In genomic region chr3:185584681-185585080, GRCh38 we compare ENCODE assay signal across 14 cellular contexts. TPM values are rescaled to one million over a fixed set of nuclear protein-coding genes. Genes with fewer than 3 reads are reported as not detected.
A peak's percentile ranks its signal among the peaks of the same experiment; 100 is the strongest.
DNase-seq lines count a peak whose midpoint lies in the region; ATAC-seq and TF ChIP-seq lines count a peak whose summit lies in the region.
"Had no signal": no experiment of that assay in that cellular context is flagged by ENCODE, and none has a peak within 500 bp of the region (broad histone marks: within the 10 kb centered on the region; RNA-seq: fewer than 3 reads in every experiment).

No MANE protein-coding gene starts in this region.

- peaks cover 30% of the 10 kb centered on the region for H3K79me2 ChIP-seq in KMS-11 (ENCODE audit: insufficient read depth, low read depth)
- peaks cover 27% of the 10 kb centered on the region for H3K79me2 ChIP-seq in OCI-LY7 (ENCODE audit: insufficient read depth, low read depth, low read length)

- peak overlapping the region; percentile 89 for H3K27ac Mint-ChIP-seq in Calu3 (ENCODE audit: unreplicated experiment)
- peak overlapping the region in 1 of 2 donors; percentile 68 for H3K27ac Mint-ChIP-seq in natural killer cell treated with Interleukin-12 subunit alpha and Interleukin-12 subunit beta and Interleukin-15 and Interleukin-18, amount 100 ng/mL, for 72 hours

- peak overlapping the region; percentile 89; the same call in 1 of the 2 replicates for H2AFZ ChIP-seq in KMS-11 (ENCODE audit: low read depth)
- H2AFZ ChIP-seq in OCI-LY7 (ENCODE audit: low read length): no peak overlapping the region

- intact Hi-C loops in Calu3 (cut with micrococcal nuclease; ENCODE audit: unreplicated experiment) (no loop called here), OCI-LY7 (cut with micrococcal nuclease; ENCODE audit: unreplicated experiment) (no loop called here)

- H3K27ac ChIP-seq in KMS-11: no peak overlapping the region
- H3K27ac ChIP-seq in duodenal mucosa (ENCODE audit: low read depth, low read length): peak overlapping the region; percentile 91
- no peak overlapping the region for H3K27ac ChIP-seq in OCI-LY7 (ENCODE audit: low read depth, low read length, poor library complexity, severe bottlenecking)

- H3K36me3 Mint-ChIP-seq in Calu3 (ENCODE audit: insufficient read depth, unreplicated experiment): peaks cover 37% of the 10 kb centered on the region
- H3K36me3 Mint-ChIP-seq in natural killer cell treated with Interleukin-12 subunit alpha and Interleukin-12 subunit beta and Interleukin-15 and Interleukin-18, amount 100 ng/mL, for 72 hours: no peaks in the 10 kb centered on the region

- ATAC-seq in natural killer cell treated with Interleukin-12 subunit alpha and Interleukin-12 subunit beta and Interleukin-15 and Interleukin-18, amount 100 ng/mL, for 72 hours: no peak
- ATAC-seq: sciatic nerve had no signal

- H3K4me3 ChIP-seq in KMS-11 (IDR thresholded peaks at IDR 0.05; ENCODE audit: insufficient read depth, low read depth, low read length) (no peak overlapping the region), duodenal mucosa (ENCODE audit: low read depth in 1 of 2, low read length in 2 of 2) (no peak overlapping the region), OCI-LY7 (ENCODE audit: low read depth, low read length, poor library complexity, severe bottlenecking) (no peak overlapping the region)

- H3K4me1 ChIP-seq in KMS-11 (ENCODE audit: low read depth, poor library complexity, severe bottlenecking): peaks cover 16% of the 10 kb centered on the region
- H3K4me1 ChIP-seq in duodenal mucosa (ENCODE audit: control insufficient read depth in 1 of 2, insufficient read depth in 2 of 2, low read length in 2 of 2): peaks cover 23% of the 10 kb centered on the region in 2 donors
- H3K4me1 ChIP-seq in OCI-LY7 (ENCODE audit: insufficient read depth, low read length, poor library complexity, severe bottlenecking): peaks cover 28% of the 10 kb centered on the region

- DNase-seq in Calu3 (no peak), nucleus accumbens (lab: John Stamatoyannopoulos, UW) (no peak), OCI-LY7 (ENCODE audit: low spot score) (no peak), anterior cingulate cortex (lab: John Stamatoyannopoulos, UW) (no peak)
- DNase-seq in natural killer cell treated with Interleukin-12 subunit alpha and Interleukin-12 subunit beta and Interleukin-15 and Interleukin-18, amount 100 ng/mL, for 72 hours (ENCODE audit: low spot score): no peak
- DNase-seq: dorsolateral prefrontal cortex, GF-D8, kidney glomerular epithelial cell, NCI-H1092 treated with DMSO at 0.1 percent for 48 hours, NCI-H446 had no signal

- H3K36me3 ChIP-seq in KMS-11 (ENCODE audit: insufficient read depth) (no peaks in the 10 kb centered on the region), duodenal mucosa (ENCODE audit: control insufficient read depth in 1 of 2, insufficient read depth in 2 of 2, low read length in 2 of 2) (no peaks in the 10 kb centered on the region), OCI-LY7 (ENCODE audit: insufficient read depth, low read length) (no peaks in the 10 kb centered on the region)
- H3K36me3 ChIP-seq: ascending aorta had no signal

- H4K20me1 ChIP-seq in KMS-11 (ENCODE audit: insufficient read depth) (no peaks in the 10 kb centered on the region), OCI-LY7 (ENCODE audit: insufficient read depth, low read length) (peaks cover 4% of the 10 kb centered on the region; the same call in 1 of the 2 replicates)

- no peak overlapping the region for H3K9ac ChIP-seq in KMS-11
- no peak overlapping the region for H3K9ac ChIP-seq in duodenal mucosa (ENCODE audit: low read depth in 1 of 2, low read length in 2 of 2)

- H3K27me3 Mint-ChIP-seq in Calu3 (ENCODE audit: unreplicated experiment): no peaks in the 10 kb centered on the region
- no peaks in the 10 kb centered on the region for H3K27me3 Mint-ChIP-seq in natural killer cell treated with Interleukin-12 subunit alpha and Interleukin-12 subunit beta and Interleukin-15 and Interleukin-18, amount 100 ng/mL, for 72 hours

- BruUV-seq in Calu3 (replicated peaks; lab: Mats Ljungman, UMichigan): no TSS peak
- no TSS peak for BruUV-seq in OCI-LY7 (replicated peaks; lab: Mats Ljungman, UMichigan)

- H3K4me1 Mint-ChIP-seq in Calu3 (ENCODE audit: low read depth, unreplicated experiment): peaks cover 26% of the 10 kb centered on the region
- H3K4me1 Mint-ChIP-seq in natural killer cell treated with Interleukin-12 subunit alpha and Interleukin-12 subunit beta and Interleukin-15 and Interleukin-18, amount 100 ng/mL, for 72 hours (ENCODE audit: low read depth in 2 of 2): peaks cover 40 to 44% of the 10 kb centered on the region in 2 donors

- H3K9me3 ChIP-seq in duodenal mucosa (ENCODE audit: control insufficient read depth in 1 of 2, low read length in 2 of 2): no peaks in the 10 kb centered on the region
- no peaks in the 10 kb centered on the region for H3K9me3 ChIP-seq in OCI-LY7 (ENCODE audit: low read length)
- H3K9me3 ChIP-seq: ascending aorta had no signal

- POLR2A ChIA-PET in OCI-LY7 (lab: Charles Lee): no interaction called here

- H3K9me2 ChIP-seq in OCI-LY7 (ENCODE audit: insufficient read depth, low read length): no peaks in the 10 kb centered on the region

- H3K27me3 ChIP-seq in KMS-11 (ENCODE audit: insufficient read depth, low read depth): no peaks in the 10 kb centered on the region
- H3K27me3 ChIP-seq in duodenal mucosa (ENCODE audit: control insufficient read depth in 1 of 2, insufficient read depth in 2 of 2, low read length in 2 of 2): no peaks in the 10 kb centered on the region
- H3K27me3 ChIP-seq: ascending aorta, dorsolateral prefrontal cortex had no signal

- no peak for TF ChIP-seq CTCF in Calu3 (IDR thresholded peaks at IDR 0.05; ENCODE audit: unreplicated experiment)
- TF ChIP-seq CTCF in KMS-11 (conservative IDR thresholded peaks at IDR 0.05; ENCODE audit: low read depth, low read length): no peak
- TF ChIP-seq CTCF in OCI-LY7 (conservative IDR thresholded peaks at IDR 0.05; ENCODE audit: low read length): no peak

- CTCF ChIA-PET in Calu3 (lab: Charles Lee): no interaction called here
- CTCF ChIA-PET in OCI-LY7 (lab: Charles Lee; ENCODE audit: unreplicated experiment): no interaction called here

- H3K9me3 Mint-ChIP-seq in Calu3 (ENCODE audit: low read depth, unreplicated experiment): no peaks in the 10 kb centered on the region
- no peaks in the 10 kb centered on the region for H3K9me3 Mint-ChIP-seq in natural killer cell treated with Interleukin-12 subunit alpha and Interleukin-12 subunit beta and Interleukin-15 and Interleukin-18, amount 100 ng/mL, for 72 hours

- peak overlapping the region; percentile 79 for H3K4me3 Mint-ChIP-seq in Calu3 (ENCODE audit: low read depth, unreplicated experiment)
- H3K4me3 Mint-ChIP-seq in natural killer cell treated with Interleukin-12 subunit alpha and Interleukin-12 subunit beta and Interleukin-15 and Interleukin-18, amount 100 ng/mL, for 72 hours: peak overlapping the region; percentile 87

- H3K4me2 ChIP-seq in KMS-11 (no peak overlapping the region), OCI-LY7 (ENCODE audit: low read length) (no peak overlapping the region)

RNA-seq across cellular contexts. Expression of gene SENP2, which starts 1.4 kb away (rescaled TPM):
- total RNA-seq in Calu3 (2022): 75.1 and 87.1 TPM in 2 replicates
- total RNA-seq in natural killer cell treated with Interleukin-12 subunit alpha and Interleukin-12 subunit beta and Interleukin-15 and Interleukin-18, amount 100 ng/mL, for 72 hours: 10 to 100 TPM; 41.2 to 47.1 TPM
- 39.8 and 62.0 TPM in 2 replicates for total RNA-seq in OCI-LY7 (2014; rRNA removed; shearing (Covaris generic))
- 64.5 and 70.0 TPM in 2 replicates for total RNA-seq in OCI-LY7 (2022)

RNA-seq across cellular contexts. Expression of gene LIPH, which starts 32.3 kb away (rescaled TPM):
- 159 and 213 TPM in 2 replicates for total RNA-seq in Calu3 (2022)
- not detected for total RNA-seq in natural killer cell treated with Interleukin-12 subunit alpha and Interleukin-12 subunit beta and Interleukin-15 and Interleukin-18, amount 100 ng/mL, for 72 hours
- total RNA-seq in OCI-LY7 (2014; rRNA removed; shearing (Covaris generic)): not detected in 2 replicates
- not detected in 2 replicates for total RNA-seq in OCI-LY7 (2022)

Comparison
In these comparisons a context has a peak if more than half of its experiments do, and no peak if none do; other contexts are left out.
1. RNA of gene LIPH, which starts 32.3 kb away (total RNA-seq): 159 to 213 TPM in Calu3; not detected in natural killer cell treated with Interleukin-12 subunit alpha and Interleukin-12 subunit beta and Interleukin-15 and Interleukin-18, amount 100 ng/mL, for 72 hours and not detected in OCI-LY7; every median in the first group is over 100 times any median in the second.